In genomic region chr5:176704355-176704754, GRCh38 we compare ENCODE assay signal across 8 cellular contexts.
"Had no signal": no experiment of that assay in that cellular context is flagged by ENCODE, and none has a peak within 500 bp of the region (broad histone marks: within the 10 kb centered on the region; RNA-seq: fewer than 3 reads in every experiment).

No MANE protein-coding gene starts in this region.

- H3K9ac ChIP-seq: GM23248 had no signal

- ATAC-seq: HCT116 had no signal

- H3K9me3 ChIP-seq: HAP-1 had no signal

- DNase-seq: GM23248, GOT3, H7, HFFc6, KG1 had no signal

- H3K4me3 ChIP-seq: GM23248, HAP-1 had no signal

- H3K4me1 ChIP-seq: HAP-1 had no signal

- H2AFZ ChIP-seq: GM23248 had no signal

- H3K36me3 ChIP-seq: HAP-1 had no signal

- H3K27ac ChIP-seq: GM23248, HL-60 had no signal
